ENCODE assay signal across 1 cellular context in the genomic region with DNA sequence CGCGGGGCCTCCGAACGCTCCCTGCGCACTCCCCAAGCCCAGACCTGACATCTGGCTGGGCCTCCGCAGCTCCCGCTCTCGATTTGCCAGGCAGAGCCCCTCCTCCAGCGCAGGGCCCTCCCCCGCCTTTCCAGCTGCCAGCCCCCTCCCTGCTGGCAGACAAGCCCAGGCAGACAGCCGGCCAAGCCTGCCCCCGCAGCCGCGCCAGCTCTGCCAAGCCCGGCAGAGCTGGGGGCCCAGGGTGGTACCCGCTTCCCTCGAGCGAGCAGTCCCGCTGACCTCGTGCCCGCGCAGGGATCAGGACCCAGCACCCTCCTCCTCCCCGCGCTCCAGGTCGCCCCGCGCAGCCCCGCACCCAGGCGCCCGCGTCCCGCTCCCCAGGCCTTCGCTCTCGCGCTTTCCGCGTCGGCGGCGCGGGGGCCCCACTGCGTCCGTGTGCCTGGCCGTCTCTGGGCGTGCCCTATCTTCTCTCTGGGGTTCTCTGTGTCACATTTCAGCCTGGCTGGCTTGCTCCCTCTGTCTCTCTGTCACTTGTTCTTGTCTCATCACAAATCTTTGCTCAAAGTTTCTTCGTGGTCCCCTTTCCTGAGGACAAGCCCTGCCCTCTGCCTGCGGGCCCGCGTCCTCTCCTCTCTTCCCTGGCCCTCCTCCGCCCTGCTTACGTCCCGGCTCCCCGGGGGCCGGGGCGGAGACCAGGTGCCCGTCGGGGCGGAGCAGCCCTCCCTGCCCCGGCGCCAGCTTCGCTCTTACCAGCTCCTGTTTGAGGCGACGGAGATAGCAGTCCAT.
TF ChIP-seq lines count a peak whose summit lies in the region.

No MANE protein-coding gene starts in this region.

TF ChIP-seq in IMR-90, 13 proteins besides CTCF, POLR2A, EP300 and RAD21 (continued from another document):
- TF ChIP-seq, protein P1, sequence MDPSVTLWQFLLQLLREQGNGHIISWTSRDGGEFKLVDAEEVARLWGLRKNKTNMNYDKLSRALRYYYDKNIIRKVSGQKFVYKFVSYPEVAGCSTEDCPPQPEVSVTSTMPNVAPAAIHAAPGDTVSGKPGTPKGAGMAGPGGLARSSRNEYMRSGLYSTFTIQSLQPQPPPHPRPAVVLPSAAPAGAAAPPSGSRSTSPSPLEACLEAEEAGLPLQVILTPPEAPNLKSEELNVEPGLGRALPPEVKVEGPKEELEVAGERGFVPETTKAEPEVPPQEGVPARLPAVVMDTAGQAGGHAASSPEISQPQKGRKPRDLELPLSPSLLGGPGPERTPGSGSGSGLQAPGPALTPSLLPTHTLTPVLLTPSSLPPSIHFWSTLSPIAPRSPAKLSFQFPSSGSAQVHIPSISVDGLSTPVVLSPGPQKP (IDR thresholded peaks at IDR 0.05; ENCODE audit: borderline replicate concordance, low read depth, low read length) = no peak
- no peak for TF ChIP-seq MXI1 (IDR thresholded peaks at IDR 0.05; ENCODE audit: borderline replicate concordance, low read depth, low read length)
- TF ChIP-seq, protein P2, sequence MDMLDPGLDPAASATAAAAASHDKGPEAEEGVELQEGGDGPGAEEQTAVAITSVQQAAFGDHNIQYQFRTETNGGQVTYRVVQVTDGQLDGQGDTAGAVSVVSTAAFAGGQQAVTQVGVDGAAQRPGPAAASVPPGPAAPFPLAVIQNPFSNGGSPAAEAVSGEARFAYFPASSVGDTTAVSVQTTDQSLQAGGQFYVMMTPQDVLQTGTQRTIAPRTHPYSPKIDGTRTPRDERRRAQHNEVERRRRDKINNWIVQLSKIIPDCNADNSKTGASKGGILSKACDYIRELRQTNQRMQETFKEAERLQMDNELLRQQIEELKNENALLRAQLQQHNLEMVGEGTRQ (IDR thresholded peaks at IDR 0.05; ENCODE audit: low read depth, low read length) = no peak
- TF ChIP-seq MAZ (IDR thresholded peaks at IDR 0.05; ENCODE audit: borderline replicate concordance, low read depth, low read length) = peak; percentile 62; the same call in 1 of the 2 replicates
- no peak for TF ChIP-seq RCOR1 (IDR thresholded peaks at IDR 0.05; ENCODE audit: insufficient replicate concordance, low read length)
